Comparison of ENCODE assay signal across 15 cellular contexts in the genomic region with DNA sequence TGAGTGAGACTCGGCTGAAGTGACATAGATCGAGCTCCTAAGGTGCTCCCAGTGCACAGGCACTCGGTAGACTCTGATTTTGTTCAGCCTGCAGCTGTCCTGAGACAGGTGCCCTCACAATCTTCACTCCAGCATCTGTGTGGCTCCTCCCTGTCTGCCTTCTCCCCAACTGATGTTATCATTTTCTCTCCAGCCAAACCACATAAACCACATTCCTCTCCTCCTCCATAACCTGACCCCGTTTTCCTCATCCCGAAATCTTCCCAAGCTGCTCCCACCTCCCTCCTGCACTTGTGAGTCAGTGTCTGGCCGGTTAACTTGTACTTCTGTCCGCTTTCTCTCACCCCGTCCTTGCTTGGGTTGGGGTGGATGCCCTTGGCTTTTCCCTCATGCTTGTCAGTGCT.
DNase-seq lines count a peak whose midpoint lies in the region; ATAC-seq and TF ChIP-seq lines count a peak whose summit lies in the region.
"Had no signal": no experiment of that assay in that cellular context is flagged by ENCODE, and none has a peak within 500 bp of the region (broad histone marks: within the 10 kb centered on the region; RNA-seq: fewer than 3 reads in every experiment).

No MANE protein-coding gene starts in this region.

- H3K4me3 ChIP-seq in left ventricle myocardium inferior (no peak overlapping the region), kidney epithelial cell (ENCODE audit: low read depth, low read length) (no peak overlapping the region), HAP-1 (no peak overlapping the region)
- H3K4me3 ChIP-seq: gastrocnemius medialis, upper lobe of right lung had no signal

- H3K4me1 ChIP-seq in left ventricle myocardium inferior: peaks cover 14% of the 10 kb centered on the region
- H3K4me1 ChIP-seq in HAP-1: no peaks in the 10 kb centered on the region
- H3K4me1 ChIP-seq: gastrocnemius medialis had no signal

- in situ Hi-C loops in HAP-1 (cut with MboI; ENCODE audit: low sequenced_read_pairs): no loop called here

- H3K9me3 ChIP-seq in left ventricle myocardium inferior (replicated peaks) (no peaks in the 10 kb centered on the region), HAP-1 (no peaks in the 10 kb centered on the region)
- H3K9me3 ChIP-seq: gastrocnemius medialis, upper lobe of right lung had no signal

- TF ChIP-seq CTCF in left ventricle myocardium inferior (IDR thresholded peaks at IDR 0.05; ENCODE audit: borderline replicate concordance) (no peak), kidney epithelial cell (IDR thresholded peaks at IDR 0.05; ENCODE audit: insufficient read depth, low read length, poor library complexity, severe bottlenecking) (no peak)

- H3K36me3 ChIP-seq in left ventricle myocardium inferior: no peaks in the 10 kb centered on the region
- peaks cover 4% of the 10 kb centered on the region for H3K36me3 ChIP-seq in kidney epithelial cell (ENCODE audit: control insufficient read depth, insufficient read depth, low read length)
- no peaks in the 10 kb centered on the region for H3K36me3 ChIP-seq in HAP-1 (replicated peaks)
- H3K36me3 ChIP-seq: gastrocnemius medialis had no signal

- intact Hi-C loops in left cardiac atrium (cut with DNase I): no loop called here
- intact Hi-C loops in left ventricle myocardium inferior (cut with micrococcal nuclease): no loop called here

- H3K27me3 ChIP-seq in left ventricle myocardium inferior (ENCODE audit: low read depth) (no peaks in the 10 kb centered on the region), kidney epithelial cell (ENCODE audit: control insufficient read depth, insufficient read depth, low read length) (no peaks in the 10 kb centered on the region), HAP-1 (ENCODE audit: low read depth) (no peaks in the 10 kb centered on the region)
- H3K27me3 ChIP-seq: gastrocnemius medialis, upper lobe of right lung had no signal

- ATAC-seq in left cardiac atrium: peak; percentile 47 to 83
- no peak for ATAC-seq in HG03025 (IDR thresholded peaks at IDR 0.05; ENCODE audit: low FRiP score, unreplicated experiment)
- ATAC-seq: Panc1, upper lobe of right lung had no signal

- H3K27ac ChIP-seq in left ventricle myocardium inferior (replicated peaks): no peak overlapping the region
- H3K27ac ChIP-seq: upper lobe of right lung had no signal

- DNase-seq in left cardiac atrium (no peak), left ventricle myocardium inferior (no peak), amniotic stem cell (lab: John Stamatoyannopoulos, UW) (peak; percentile 19), kidney epithelial cell (ENCODE audit: low read depth) (peak; percentile 87), HAP-1 (ENCODE audit: low spot score in 2 of 2) (no peak)
- DNase-seq in NK-92 treated with Interleukin-12 subunit alpha and Interleukin-12 subunit beta, amount 100 ng/mL, for 24 hours (lab: John Stamatoyannopoulos, UW): no peak
- no peak for DNase-seq in stimulated activated CD8-positive, alpha-beta memory T cell treated with anti-CD3 and anti-CD28 coated beads, Interleukin-4, amount 100 ng/mL, for 48 hours
- DNase-seq: activated CD4-positive, alpha-beta T cell treated with anti-CD3 and anti-CD28 coated beads, Interleukin-2, amount 10 ng/mL, durations not matched to agents 24 days and 14 days; amygdala; C1 segment of cervical spinal cord; gastrocnemius medialis; stimulated activated CD4-positive, alpha-beta T cell treated with anti-CD3 and anti-CD28 coated beads, Interleukin-4, amount 100 ng/mL, for 4 hours; upper lobe of right lung had no signal

Comparison
In these comparisons a context has a peak if more than half of its experiments do, and no peak if none do; other contexts are left out.
1. DNase-seq: peak in amniotic stem cell (single experiment) and kidney epithelial cell (single experiment); none in left cardiac atrium (single experiment), left ventricle myocardium inferior (single experiment), NK-92 treated with Interleukin-12 subunit alpha and Interleukin-12 subunit beta, amount 100 ng/mL, for 24 hours (single experiment), HAP-1 (0 of 2) and stimulated activated CD8-positive, alpha-beta memory T cell treated with anti-CD3 and anti-CD28 coated beads, Interleukin-4, amount 100 ng/mL, for 48 hours (single experiment).